Comparison of ENCODE assay signal across 1 cellular context in genomic region chr19:13162749-13163608, GRCh38.
A peak's percentile ranks its signal among the peaks of the same experiment; 100 is the strongest.
TF ChIP-seq lines count a peak whose summit lies in the region.

No MANE protein-coding gene starts in this region.

TF ChIP-seq in K562, 482 proteins besides CTCF, POLR2A, EP300 and RAD21 (continued from another document):
- TF ChIP-seq CBX8 (IDR thresholded peaks at IDR 0.05; ENCODE audit: borderline replicate concordance, extremely low read depth, low read depth, low read length, poor library complexity, severe bottlenecking) (no peak), ATF6 (CRISPR knock-in tag; IDR thresholded peaks at IDR 0.05) (peak; percentile 84; the same call in 1 of the 2 replicates), ZNF197 (CRISPR knock-in tag; IDR thresholded peaks at IDR 0.05; ENCODE audit: low read depth) (0 out of 2 replicates have a peak, but pooled peaks have one; percentile 35), DPF2 (IDR thresholded peaks at IDR 0.05) (0 out of 2 replicates have a peak, but pooled peaks have one; percentile 8), TAF9B (IDR thresholded peaks at IDR 0.05; ENCODE audit: partially characterized antibody) (peak; percentile 24), RNF2 (IDR thresholded peaks at IDR 0.05) (peak; percentile 73), RUNX1 (IDR thresholded peaks at IDR 0.05; ENCODE audit: low read depth) (0 out of 2 replicates have a peak, but pooled peaks have one; percentile 22), COPS2 (conservative IDR thresholded peaks at IDR 0.05) (no peak), REST (CRISPR knock-in tag; IDR thresholded peaks at IDR 0.05; ENCODE audit: low read depth) (0 out of 2 replicates have a peak, but pooled peaks have one; percentile 44), ERF (CRISPR knock-in tag; IDR thresholded peaks at IDR 0.05) (peak; percentile 75; the same call in 1 of the 2 replicates), ZNF609 (CRISPR knock-in tag; IDR thresholded peaks at IDR 0.05; ENCODE audit: borderline replicate concordance) (0 out of 2 replicates have a peak, but pooled peaks have one; percentile 30)
TF ChIP-seq in K562: peak in this region for 139.
